8 cellular contexts compared by ENCODE assay signal in the genomic region with DNA sequence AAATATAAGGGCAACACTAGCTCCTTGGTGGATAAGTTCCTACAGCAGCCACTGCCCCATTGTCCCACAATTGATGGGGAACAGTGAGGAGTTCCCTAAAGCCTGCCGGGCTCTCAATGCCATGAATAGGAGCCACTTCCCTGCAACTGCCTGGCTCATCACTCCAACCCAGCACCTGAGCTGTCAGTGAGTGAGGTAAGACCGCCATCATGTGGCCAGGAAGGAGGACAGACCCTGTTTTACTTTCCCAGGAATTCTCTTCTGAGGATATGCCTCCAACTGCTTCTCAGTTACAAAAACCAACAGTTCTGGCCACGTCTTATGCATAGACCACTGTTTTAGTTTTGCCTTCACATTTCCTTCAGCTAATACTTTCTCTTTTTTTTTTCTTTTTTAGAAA. TPM values are rescaled to one million over a fixed set of nuclear protein-coding genes. Genes with fewer than 3 reads are reported as not detected.
A peak's percentile ranks its signal among the peaks of the same experiment; 100 is the strongest.
DNase-seq lines count a peak whose midpoint lies in the region; ATAC-seq, FAIRE-seq and TF ChIP-seq lines count a peak whose summit lies in the region.

No MANE protein-coding gene starts in this region.

- no peak for ATAC-seq in GM19035 (IDR thresholded peaks at IDR 0.05; ENCODE audit: unreplicated experiment)

- H3K27me3 ChIP-seq in NT2/D1 (ENCODE audit: insufficient read depth, insufficient read length) (no peaks in the 10 kb centered on the region), testis (no peaks in the 10 kb centered on the region)

- 33 to 83% methylated on average over 1 to 2 of the region's 3 CpGs for WGBS in testis, 2 donors

- DNase-seq in D721Med (ENCODE audit: insufficient read length, low spot score) (peak; percentile 23), HK-2 (ENCODE audit: unreplicated experiment) (peak; percentile 31), NT2/D1 (ENCODE audit: low read depth, low spot score) (peak; percentile 48), fibroblast of mammary gland (ENCODE audit: low read depth) (no peak), testis (peak; percentile 45), middle frontal gyrus (ENCODE audit: extremely low spot score, low spot score) (no peak)
- DNase-seq in stimulated activated CD4-positive, alpha-beta T cell treated with anti-CD3 and anti-CD28 coated beads, Interleukin-4, amount 100 ng/mL, for 24 hours, result no peak

- H3K4me3 ChIP-seq in NT2/D1 (ENCODE audit: insufficient read length, low read depth), result no peak overlapping the region
- no peak overlapping the region for H3K4me3 ChIP-seq in fibroblast of mammary gland (ENCODE audit: control insufficient read depth, low read depth, low read length)
- no peak overlapping the region for H3K4me3 ChIP-seq in testis

- H3K9ac ChIP-seq in NT2/D1 (ENCODE audit: insufficient read length, low read depth), result no peak overlapping the region

- no peak for TF ChIP-seq POLR2A in testis (IDR thresholded peaks at IDR 0.05)

- FAIRE-seq in D721Med (lab: Jason Lieb, UNC), result no peak

- peak; percentile 62 for TF ChIP-seq CTCF in D721Med (IDR thresholded peaks at IDR 0.05; ENCODE audit: insufficient read depth, missing control alignments)
- peak; percentile 19 for TF ChIP-seq CTCF in fibroblast of mammary gland (conservative IDR thresholded peaks at IDR 0.05; ENCODE audit: control insufficient read depth, insufficient read depth, low read depth, low read length)
- TF ChIP-seq CTCF in testis (IDR thresholded peaks at IDR 0.05), result peak in 1 of 3 experiments; percentile 37

- H3K27ac ChIP-seq in testis, result no peak overlapping the region

- intact Hi-C loops in testis (cut with DNase I; ENCODE audit: low total_unique reads), result loop anchor here (10.0 kb wide), 1 partner anchor 330 kb away; the partner anchor contains the start of gene DYNLT3

- no peaks in the 10 kb centered on the region for H3K9me3 ChIP-seq in NT2/D1 (ENCODE audit: insufficient read depth, low read length)
- no peaks in the 10 kb centered on the region for H3K9me3 ChIP-seq in testis

- H3K36me3 ChIP-seq in NT2/D1 (ENCODE audit: insufficient read depth, insufficient read length, low read length) (peaks cover 2% of the 10 kb centered on the region), testis (ENCODE audit: low read depth, missing control alignments) (no peaks in the 10 kb centered on the region)

- H3K4me1 ChIP-seq in NT2/D1 (ENCODE audit: insufficient read depth, insufficient read length), result peaks cover 3% of the 10 kb centered on the region
- H3K4me1 ChIP-seq in testis, result no peaks in the 10 kb centered on the region

RNA-seq across cellular contexts. Expression of gene SRPX, which starts 45.5 kb away (rescaled TPM):
- 10 to 100 TPM in 1 of 2 donors, 1 to 10 TPM in 1; 5.1 to 11.3 TPM for total RNA-seq in testis
- 31.2 TPM for polyA plus RNA-seq in testis (ENCODE audit: insufficient read depth, low read depth, low replicate concordance)

Comparison
In these comparisons a context has a peak if more than half of its experiments do, and no peak if none do; other contexts are left out.
1. DNase-seq: peak in D721Med (single experiment), HK-2 (single experiment), NT2/D1 (single experiment) and testis (single experiment); none in fibroblast of mammary gland (single experiment), stimulated activated CD4-positive, alpha-beta T cell treated with anti-CD3 and anti-CD28 coated beads, Interleukin-4, amount 100 ng/mL, for 24 hours (single experiment) and middle frontal gyrus (single experiment).